10 cellular contexts compared by ENCODE assay signal in genomic region chr16:1778200-1779179, GRCh38. TPM values are rescaled to one million over a fixed set of nuclear protein-coding genes. Genes with fewer than 3 reads are reported as not detected.
A peak's percentile ranks its signal among the peaks of the same experiment; 100 is the strongest.
DNase-seq lines count a peak whose midpoint lies in the region; ATAC-seq, FAIRE-seq and TF ChIP-seq lines count a peak whose summit lies in the region.
"Had no signal": no experiment of that assay in that cellular context is flagged by ENCODE, and none has a peak within 500 bp of the region (broad histone marks: within the 10 kb centered on the region; RNA-seq: fewer than 3 reads in every experiment).

No MANE protein-coding gene starts in this region.

- POLR2A ChIA-PET in WTC11 (lab: Charles Lee): no interaction called here
- POLR2A ChIA-PET in CD8-positive, alpha-beta memory T cell (lab: Charles Lee): no interaction called here

- ATAC-seq in WTC11: no peak
- ATAC-seq: gastroesophageal sphincter had no signal

- H3K4me3 ChIP-seq in mesenchymal stem cell (ENCODE audit: insufficient read depth in 1 of 2, low read depth in 1 of 2, low read length in 2 of 2): no peak overlapping the region
- no peak overlapping the region for H3K4me3 ChIP-seq in effector memory CD4-positive, alpha-beta T cell (ENCODE audit: insufficient read depth, low read depth, low read length, poor library complexity, severe bottlenecking)
- H3K4me3 ChIP-seq in CD8-positive, alpha-beta memory T cell (ENCODE audit: low read length): no peak overlapping the region
- H3K4me3 ChIP-seq: gastroesophageal sphincter had no signal

- no peak overlapping the region for H4K8ac ChIP-seq in mesenchymal stem cell (ENCODE audit: low read length)

- CTCF ChIA-PET in WTC11 (lab: Charles Lee): interaction anchor here (1.2 to 1.3 kb wide), 3 partner anchors 15 to 238 kb away, joined by 3 to 4 read pairs (median 3); no protein-coding TSS in a partner anchor
- CTCF ChIA-PET in CD8-positive, alpha-beta memory T cell (lab: Charles Lee): no interaction called here

- H3K27me3 ChIP-seq in mesenchymal stem cell (ENCODE audit: control insufficient read depth in 1 of 2, insufficient read depth in 1 of 2, low read length in 2 of 2): no peaks in the 10 kb centered on the region
- H3K27me3 ChIP-seq in effector memory CD4-positive, alpha-beta T cell (replicated peaks; ENCODE audit: control insufficient read depth, insufficient read depth, low read length, poor library complexity, severe bottlenecking): no peaks in the 10 kb centered on the region
- no peaks in the 10 kb centered on the region for H3K27me3 ChIP-seq in CD8-positive, alpha-beta memory T cell (ENCODE audit: insufficient read depth, low read length, poor library complexity, severe bottlenecking)
- H3K27me3 ChIP-seq: gastroesophageal sphincter had no signal

- no peaks in the 10 kb centered on the region for H3K36me3 Mint-ChIP-seq in WTC11
- peaks cover 0 to 42% (median 0%) of the 10 kb centered on the region in 3 donors for H3K36me3 Mint-ChIP-seq in CD8-positive, alpha-beta memory T cell

- no peak overlapping the region for H4K91ac ChIP-seq in mesenchymal stem cell (ENCODE audit: low read length)

- H2BK5ac ChIP-seq in mesenchymal stem cell (ENCODE audit: low read depth, low read length, poor library complexity, severe bottlenecking): no peak overlapping the region

- DNase-seq in GM12891 (ENCODE audit: insufficient read length, low spot score) (no peak), WTC11 (ENCODE audit: low spot score) (no peak), mesenchymal stem cell (no peak), HT-29 (ENCODE audit: low spot score) (no peak)
- no peak for DNase-seq in effector memory CD4-positive, alpha-beta T cell
- DNase-seq in CD8-positive, alpha-beta memory T cell: no peak
- DNase-seq: islet precursor cell, NCI-H1436, NCI-H524 had no signal

- H3K9me3 ChIP-seq in mesenchymal stem cell (ENCODE audit: control insufficient read depth, low read length): no peaks in the 10 kb centered on the region
- no peaks in the 10 kb centered on the region for H3K9me3 ChIP-seq in effector memory CD4-positive, alpha-beta T cell (ENCODE audit: control insufficient read depth, low read length)
- H3K9me3 ChIP-seq in CD8-positive, alpha-beta memory T cell (ENCODE audit: low read length): no peaks in the 10 kb centered on the region
- H3K9me3 ChIP-seq: gastroesophageal sphincter had no signal

- H2AK5ac ChIP-seq in mesenchymal stem cell (ENCODE audit: low read length, severe bottlenecking): no peak overlapping the region

- no peaks in the 10 kb centered on the region for H3K27me3 Mint-ChIP-seq in WTC11 (ENCODE audit: low read depth)
- H3K27me3 Mint-ChIP-seq in CD8-positive, alpha-beta memory T cell: peaks cover 0 to 2% of the 10 kb centered on the region in 2 donors

- H3K4me3 Mint-ChIP-seq in WTC11: no peak overlapping the region
- H3K4me3 Mint-ChIP-seq in CD8-positive, alpha-beta memory T cell: peak overlapping the region in 1 of 7 donors; percentile 62

- TF ChIP-seq POLR2A in GM12891 (IDR thresholded peaks at IDR 0.05; ENCODE audit: low read depth, low read length): peak; percentile 14; the same call in 1 of the 2 replicates

- H3K9ac ChIP-seq in mesenchymal stem cell (ENCODE audit: low read length): no peak overlapping the region

- WGBS in mesenchymal stem cell: 89% methylated on average over 30 of the region's 34 CpGs

- peaks cover 50 to 67% of the 10 kb centered on the region in 2 experiments for H3K36me3 ChIP-seq in mesenchymal stem cell (ENCODE audit: control insufficient read depth in 1 of 2, insufficient read depth in 2 of 2, low read depth in 1 of 2, low read length in 2 of 2)
- H3K36me3 ChIP-seq in effector memory CD4-positive, alpha-beta T cell (ENCODE audit: control insufficient read depth, insufficient read depth, low read length): peaks cover 27% of the 10 kb centered on the region
- no peaks in the 10 kb centered on the region for H3K36me3 ChIP-seq in CD8-positive, alpha-beta memory T cell (ENCODE audit: insufficient read depth, low read length)

- H3K14ac ChIP-seq in mesenchymal stem cell (ENCODE audit: low read length in 2 of 2): no peak overlapping the region

- FAIRE-seq in GM12891 (lab: Jason Lieb, UNC): no peak

- H3K4ac ChIP-seq in mesenchymal stem cell (ENCODE audit: low read depth in 1 of 2, low read length in 2 of 2): no peak overlapping the region

- peak overlapping the region; percentile 19 for H3K27ac ChIP-seq in mesenchymal stem cell (ENCODE audit: low read length, poor library complexity, severe bottlenecking)
- H3K27ac ChIP-seq in effector memory CD4-positive, alpha-beta T cell (ENCODE audit: insufficient read depth, low read length, poor library complexity, severe bottlenecking): no peak overlapping the region
- no peak overlapping the region for H3K27ac ChIP-seq in CD8-positive, alpha-beta memory T cell (ENCODE audit: low read depth, low read length)

- H3K27ac Mint-ChIP-seq in WTC11: no peak overlapping the region
- H3K27ac Mint-ChIP-seq in CD8-positive, alpha-beta memory T cell: peak overlapping the region in 2 of 8 donors; percentile 12 to 54

- TF ChIP-seq CTCF in WTC11 (IDR thresholded peaks at IDR 0.05): no peak

- no peak overlapping the region for H2BK12ac ChIP-seq in mesenchymal stem cell (ENCODE audit: low read length in 2 of 2)

- peaks cover 39% of the 10 kb centered on the region for H3K79me1 ChIP-seq in mesenchymal stem cell (replicated peaks; ENCODE audit: low read length, poor library complexity, severe bottlenecking)

- H3K4me1 Mint-ChIP-seq in WTC11: peaks cover 7% of the 10 kb centered on the region
- H3K4me1 Mint-ChIP-seq in CD8-positive, alpha-beta memory T cell: peaks cover 15 to 40% (median 17%) of the 10 kb centered on the region in 3 donors

- no peak overlapping the region for H2BK120ac ChIP-seq in mesenchymal stem cell (ENCODE audit: low read depth, low read length)

- no peak overlapping the region for H3K23ac ChIP-seq in mesenchymal stem cell (ENCODE audit: low read length in 2 of 2)

- H2BK15ac ChIP-seq in mesenchymal stem cell (ENCODE audit: low read depth, poor library complexity, severe bottlenecking): no peak overlapping the region

- H3K18ac ChIP-seq in mesenchymal stem cell (ENCODE audit: low read depth in 1 of 2, low read length in 2 of 2): no peak overlapping the region

- peak overlapping the region; percentile 23 for H3K4me2 ChIP-seq in mesenchymal stem cell (ENCODE audit: low read length, poor library complexity, severe bottlenecking)

- peaks cover 58% of the 10 kb centered on the region for H3K4me1 ChIP-seq in mesenchymal stem cell (ENCODE audit: control insufficient read depth, insufficient read depth, low read depth, low read length)
- peaks cover 20% of the 10 kb centered on the region for H3K4me1 ChIP-seq in effector memory CD4-positive, alpha-beta T cell (ENCODE audit: control insufficient read depth, insufficient read depth, low read length, poor library complexity, severe bottlenecking)
- H3K4me1 ChIP-seq in CD8-positive, alpha-beta memory T cell (ENCODE audit: insufficient read depth, low read length): peaks cover 32% of the 10 kb centered on the region

- H3K9me3 Mint-ChIP-seq in WTC11: no peaks in the 10 kb centered on the region
- H3K9me3 Mint-ChIP-seq in CD8-positive, alpha-beta memory T cell: no peaks in the 10 kb centered on the region

- no peak overlapping the region for H2AFZ ChIP-seq in mesenchymal stem cell (ENCODE audit: low read depth, low read length)

TF ChIP-seq in GM12891, 5 proteins besides CTCF, POLR2A, EP300 and RAD21 (continues in another document):
- TF ChIP-seq POU2F2 (IDR thresholded peaks at IDR 0.05; ENCODE audit: low read depth, low read length): no peak
- TF ChIP-seq PAX5 (IDR thresholded peaks at IDR 0.05; ENCODE audit: insufficient read depth, low read length, severe bottlenecking): no peak
- TF ChIP-seq TAF1 (IDR thresholded peaks at IDR 0.05; ENCODE audit: low read depth, low read length): no peak
- no peak for TF ChIP-seq POLR2AphosphoS5 (IDR thresholded peaks at IDR 0.05; ENCODE audit: low read depth, low read length)

TF ChIP-seq in WTC11, 78 proteins besides CTCF, POLR2A, EP300 and RAD21:
- TF ChIP-seq TCF7 (CRISPR knock-in tag; IDR thresholded peaks at IDR 0.05; ENCODE audit: low read depth) (no peak), ZNF121 (CRISPR knock-in tag; IDR thresholded peaks at IDR 0.05) (0 out of 2 replicates have a peak, but pooled peaks have one; percentile 32)

RNA-seq across cellular contexts. Expression of gene SPSB3, which starts 3.9 kb away (rescaled TPM):
- polyA plus RNA-seq in GM12891 (2012; ENCODE audit: low read depth, missing spikeins): 16.3 TPM
- 27.2 to 32.8 TPM (median 28.4 TPM) in 3 replicates for total RNA-seq in WTC11 (2021)
- polyA plus RNA-seq in mesenchymal stem cell (2013, experiment 1 of 2): 15.8 TPM
- polyA plus RNA-seq in mesenchymal stem cell (2013, experiment 2 of 2): 14.9 TPM
- 10 to 100 TPM; 30.6 to 31.5 TPM for total RNA-seq in CD8-positive, alpha-beta memory T cell
- 63.9 TPM for polyA plus RNA-seq in CD8-positive, alpha-beta memory T cell
- total RNA-seq in HT-29 (2014; rRNA removed; shearing (Covaris generic)): 96.9 and 102 TPM in 2 replicates

RNA-seq across cellular contexts. Expression of gene NUBP2, which starts 4.3 kb away (rescaled TPM):
- polyA plus RNA-seq in GM12891 (2012; ENCODE audit: low read depth, missing spikeins): 43.5 TPM
- total RNA-seq in WTC11 (2021): 76.4 to 89.2 TPM (median 77.6 TPM) in 3 replicates
- 34.4 TPM for polyA plus RNA-seq in mesenchymal stem cell (2013, experiment 1 of 2)
- polyA plus RNA-seq in mesenchymal stem cell (2013, experiment 2 of 2): 35.3 TPM
- total RNA-seq in CD8-positive, alpha-beta memory T cell: 10 to 100 TPM; 73.9 to 82.8 TPM
- 96.6 TPM for polyA plus RNA-seq in CD8-positive, alpha-beta memory T cell
- 215 and 217 TPM in 2 replicates for total RNA-seq in HT-29 (2014; rRNA removed; shearing (Covaris generic))

RNA-seq across cellular contexts. Expression of gene MRPS34, which starts 5.6 kb away (rescaled TPM):
- 110 TPM for polyA plus RNA-seq in GM12891 (2012; ENCODE audit: low read depth, missing spikeins)
- 258 to 262 TPM (median 261 TPM) in 3 replicates for total RNA-seq in WTC11 (2021)
- polyA plus RNA-seq in mesenchymal stem cell (2013, experiment 1 of 2): 102 TPM
- 101 TPM for polyA plus RNA-seq in mesenchymal stem cell (2013, experiment 2 of 2)
- total RNA-seq in CD8-positive, alpha-beta memory T cell: 100 to 1,000 TPM; 172 to 176 TPM
- polyA plus RNA-seq in CD8-positive, alpha-beta memory T cell: 155 TPM
- 355 and 493 TPM in 2 replicates for total RNA-seq in HT-29 (2014; rRNA removed; shearing (Covaris generic))

RNA-seq across cellular contexts. Expression of gene EME2, which starts 5.9 kb away (rescaled TPM):
- 12.3 TPM for polyA plus RNA-seq in GM12891 (2012; ENCODE audit: low read depth, missing spikeins)
- total RNA-seq in WTC11 (2021): 23.2 to 30.8 TPM (median 25.7 TPM) in 3 replicates
- 5.6 TPM for polyA plus RNA-seq in mesenchymal stem cell (2013, experiment 1 of 2)
- polyA plus RNA-seq in mesenchymal stem cell (2013, experiment 2 of 2): 4.7 TPM
- total RNA-seq in CD8-positive, alpha-beta memory T cell: 10 to 100 TPM; 21.0 to 21.6 TPM
- 1.6 TPM for polyA plus RNA-seq in CD8-positive, alpha-beta memory T cell
- 75.6 and 84.1 TPM in 2 replicates for total RNA-seq in HT-29 (2014; rRNA removed; shearing (Covaris generic))

RNA-seq across cellular contexts. Expression of gene NME3, which starts 7.1 kb away (rescaled TPM):
- 62.8 TPM for polyA plus RNA-seq in GM12891 (2012; ENCODE audit: low read depth, missing spikeins)
- total RNA-seq in WTC11 (2021): 86.8 to 106 TPM (median 103 TPM) in 3 replicates
- 49.3 TPM for polyA plus RNA-seq in mesenchymal stem cell (2013, experiment 1 of 2)
- 48.0 TPM for polyA plus RNA-seq in mesenchymal stem cell (2013, experiment 2 of 2)
- 10 to 100 TPM; 33.5 to 36.5 TPM for total RNA-seq in CD8-positive, alpha-beta memory T cell
- 71.4 TPM for polyA plus RNA-seq in CD8-positive, alpha-beta memory T cell
- total RNA-seq in HT-29 (2014; rRNA removed; shearing (Covaris generic)): 186 and 224 TPM in 2 replicates
